In the genomic region with DNA sequence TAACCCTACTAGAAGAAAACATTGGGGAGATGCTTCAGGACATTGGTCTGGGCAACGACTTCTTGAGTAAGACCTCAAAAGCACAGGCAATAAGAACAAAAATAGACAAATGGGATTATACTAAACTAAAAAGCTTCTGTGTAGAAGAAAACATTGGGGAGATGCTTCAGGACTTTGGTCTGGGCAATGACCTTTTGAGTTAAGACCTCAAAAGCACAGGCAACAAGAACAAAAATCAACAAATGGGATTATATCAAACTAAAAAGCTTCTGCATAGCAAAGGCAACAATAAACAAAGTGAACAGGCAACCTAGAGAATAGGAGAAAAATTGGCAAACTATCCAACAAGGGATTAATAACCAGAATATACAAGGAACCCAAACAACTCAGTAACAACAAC, we compare ENCODE assay signal across 24 cellular contexts. TPM values are rescaled to one million over a fixed set of nuclear protein-coding genes. Genes with fewer than 3 reads are reported as not detected.
"Had no signal": no experiment of that assay in that cellular context is flagged by ENCODE, and none has a peak within 500 bp of the region (broad histone marks: within the 10 kb centered on the region; RNA-seq: fewer than 3 reads in every experiment).

No MANE protein-coding gene starts in this region.

- H3K4me3 ChIP-seq: body of pancreas, cardiac muscle cell, heart right ventricle, lower lobe of right lung, mucosa of descending colon, tibial artery had no signal

- H3K27ac ChIP-seq: body of pancreas, cardiac muscle cell, heart right ventricle, lower lobe of right lung, tibial artery had no signal

- H3K27me3 Mint-ChIP-seq: activated CD4-positive, alpha-beta memory T cell treated with anti-CD3 and anti-CD28 coated beads for 36 hours; T-helper 17 cell had no signal

- ATAC-seq: body of pancreas, heart right ventricle, lower lobe of right lung, mucosa of descending colon, T-helper 17 cell had no signal

- FAIRE-seq: endometrium, keratinocyte, urothelium cell line had no signal

- H3K9me3 ChIP-seq: body of pancreas, tibial artery had no signal

- DNase-seq: activated CD4-positive, alpha-beta memory T cell treated with anti-CD3 and anti-CD28 coated beads for 36 hours; activated CD4-positive, alpha-beta T cell treated with anti-CD3 and anti-CD28 coated beads for 48 hours; activated naive CD4-positive, alpha-beta T cell; anterior cingulate cortex; body of pancreas; heart right ventricle; lower lobe of right lung; mesendoderm; mucosa of descending colon; retina; stimulated activated CD4-positive, alpha-beta T cell treated with anti-CD3 and anti-CD28 coated beads, Interleukin-2, amount 100 ng/mL, for 48 hours; stimulated activated CD8-positive, alpha-beta memory T cell treated with anti-CD3 and anti-CD28 coated beads, Interleukin-4, amount 100 ng/mL, for 48 hours; stimulated activated naive CD4-positive, alpha-beta T cell; T-helper 17 cell; tibial artery had no signal

- H3K27ac Mint-ChIP-seq: activated CD4-positive, alpha-beta memory T cell treated with anti-CD3 and anti-CD28 coated beads for 36 hours; activated T-helper 2 cell treated with anti-CD3 and anti-CD28 coated beads, Interferon-gamma antibody, Interleukin-2, Interleukin-4, amounts not matched to agents 10 μg/mL and 5 μg/mL and 100 μg/mL, durations not matched to agents 14 hours and 24 hours and 36 hours; T-helper 17 cell had no signal

- H3K4me3 Mint-ChIP-seq: activated CD4-positive, alpha-beta memory T cell treated with anti-CD3 and anti-CD28 coated beads for 36 hours; T-helper 17 cell had no signal

- H3K27me3 ChIP-seq: body of pancreas, cardiac muscle cell, heart right ventricle, tibial artery had no signal

RNA-seq across cellular contexts. Expression of a gene that starts 9.9 kb away (rescaled TPM):
- total RNA-seq: activated CD4-positive, alpha-beta memory T cell treated with anti-CD3 and anti-CD28 coated beads for 36 hours; activated T-helper 2 cell treated with anti-CD3 and anti-CD28 coated beads, Interferon-gamma antibody, Interleukin-2, Interleukin-4, amounts not matched to agents 10 μg/mL and 5 μg/mL and 100 μg/mL, durations not matched to agents 14 hours and 24 hours and 36 hours; cardiac muscle cell; epithelial cell of proximal tubule; lower lobe of right lung; subcutaneous adipose tissue; T-helper 17 cell had no signal
- polyA plus RNA-seq: cardiac muscle cell had no signal

RNA-seq across cellular contexts. Expression of a gene that starts 40.9 kb away (rescaled TPM):
- total RNA-seq: activated CD4-positive, alpha-beta memory T cell treated with anti-CD3 and anti-CD28 coated beads for 36 hours; activated T-helper 2 cell treated with anti-CD3 and anti-CD28 coated beads, Interferon-gamma antibody, Interleukin-2, Interleukin-4, amounts not matched to agents 10 μg/mL and 5 μg/mL and 100 μg/mL, durations not matched to agents 14 hours and 24 hours and 36 hours; cardiac muscle cell; epithelial cell of proximal tubule; fibroblast of villous mesenchyme; osteoblast; subcutaneous adipose tissue; T-helper 17 cell had no signal
- polyA plus RNA-seq: keratinocyte had no signal
